ENCODE assay signal across 8 cellular contexts in the genomic region with DNA sequence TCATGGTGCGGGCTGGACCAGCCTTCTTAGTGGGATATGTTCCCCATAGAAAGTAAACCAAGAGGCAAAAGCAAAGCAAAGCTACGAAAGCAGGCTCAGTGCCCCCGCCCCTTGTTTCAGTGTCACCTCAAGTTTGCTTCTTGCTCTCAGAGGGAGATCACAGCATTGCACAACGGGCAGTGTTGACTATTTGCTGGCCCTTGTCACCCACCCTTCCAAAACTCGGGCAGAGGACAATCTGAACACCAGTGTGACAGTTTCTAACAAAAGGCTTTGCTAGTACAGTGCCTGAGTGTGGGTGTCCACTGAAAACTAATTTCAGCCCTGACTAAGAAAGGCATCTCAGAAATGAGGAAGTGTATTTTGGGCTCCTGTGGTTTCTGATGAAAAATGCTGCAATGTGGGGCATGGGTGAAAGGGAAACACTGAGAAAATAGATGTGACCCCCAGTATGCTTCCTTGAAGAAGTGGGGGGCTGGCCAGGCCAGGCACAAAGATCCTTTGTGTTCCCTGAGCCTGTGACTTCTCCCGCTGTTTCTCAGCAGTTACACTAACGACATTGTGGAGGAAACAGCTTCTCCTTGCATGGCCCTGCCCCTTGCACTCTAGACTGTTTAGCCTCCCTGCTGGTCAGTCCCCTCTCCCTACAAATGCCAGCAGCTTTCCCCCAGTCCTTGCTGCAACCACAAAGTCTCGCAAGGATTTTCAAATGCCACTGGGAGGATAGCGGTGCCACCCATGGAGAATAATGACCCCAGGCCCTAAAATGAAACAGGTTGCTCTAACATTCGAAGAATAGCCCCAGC. TPM values are rescaled to one million over a fixed set of nuclear protein-coding genes. Genes with fewer than 3 reads are reported as not detected.
DNase-seq lines count a peak whose midpoint lies in the region; ATAC-seq, FAIRE-seq and TF ChIP-seq lines count a peak whose summit lies in the region.

No MANE protein-coding gene starts in this region.

- TF ChIP-seq CTCF in NB4 (IDR thresholded peaks at IDR 0.05; ENCODE audit: low read depth, low read length) (no peak), cardiac fibroblast (IDR thresholded peaks at IDR 0.05; ENCODE audit: low read depth, low read length) (no peak), HepG2 (CRISPR knock-in tag; IDR thresholded peaks at IDR 0.05) (0 out of 2 replicates have a peak, but pooled peaks have one; percentile 9), testis (IDR thresholded peaks at IDR 0.05) (no peak)

- H3K79me2 ChIP-seq in HepG2 (ENCODE audit: insufficient read depth, low read length) = no peaks in the 10 kb centered on the region

- H3K4me3 ChIP-seq in NB4 (ENCODE audit: low read depth, low read length) (peak overlapping the region; percentile 26), cardiac fibroblast (replicated peaks in 1 of 2; ENCODE audit: low read depth in 2 of 2, low read length in 2 of 2) (no peak overlapping the region), HepG2 (replicated peaks in 1 of 3; ENCODE audit: insufficient read depth in 1 of 3, low read depth in 2 of 3, low read length in 3 of 3) (peak overlapping the region; percentile 41 to 67 (median 56)), testis (no peak overlapping the region)

- ATAC-seq in HG02642 (IDR thresholded peaks at IDR 0.05; ENCODE audit: poor library complexity, unreplicated experiment) (peak; percentile 84), HepG2 (peak; percentile 90)

- peaks cover 28% of the 10 kb centered on the region for H3K4me1 ChIP-seq in HepG2 (ENCODE audit: insufficient read depth, low read length)
- no peaks in the 10 kb centered on the region for H3K4me1 ChIP-seq in testis

- peak; percentile 36 for DNase-seq in activated CD4-positive, alpha-beta T cell treated with anti-CD3 and anti-CD28 coated beads for 48 hours
- DNase-seq in activated CD4-positive, alpha-beta T cell treated with anti-CD3 and anti-CD28 coated beads, Interleukin-2, amount 50 U/mL, for 48 hours = no peak
- DNase-seq in NB4 (ENCODE audit: low read depth) (peak; percentile 87), cardiac fibroblast (ENCODE audit: low read depth in 2 of 2) (peak; percentile 77 to 81), HepG2 (ENCODE audit: low spot score) (peak; percentile 62), testis (peak; percentile 19), cerebellar nuclear complex (lab: John Stamatoyannopoulos, UW) (no peak)

- H3K36me3 ChIP-seq in HepG2 (replicated peaks in 1 of 2; ENCODE audit: control insufficient read depth in 1 of 2, insufficient read depth in 2 of 2, low read length in 2 of 2) (no peaks in the 10 kb centered on the region), testis (ENCODE audit: low read depth, missing control alignments) (no peaks in the 10 kb centered on the region)

- TF ChIP-seq RAD21 in HepG2 (CRISPR knock-in tag; IDR thresholded peaks at IDR 0.05) = no peak

- FAIRE-seq in HepG2 (lab: Jason Lieb, UNC) = peak; percentile 72

- H3K9me3 ChIP-seq in HepG2 (ENCODE audit: low read length) (no peaks in the 10 kb centered on the region), testis (no peaks in the 10 kb centered on the region)

- TF ChIP-seq POLR2A in NB4 (IDR thresholded peaks at IDR 0.05; ENCODE audit: extremely low read depth, insufficient read length) (no peak), HepG2 (IDR thresholded peaks at IDR 0.05; ENCODE audit: insufficient read depth in 1 of 2, low read depth in 2 of 2, low read length in 2 of 2) (peak in 1 of 2 experiments; percentile 40; a peak in 2 of 4 replicates), testis (IDR thresholded peaks at IDR 0.05) (no peak)

- H3K9ac ChIP-seq in HepG2 (ENCODE audit: insufficient read depth, low read depth, low read length) = peak overlapping the region; percentile 66

- TSS peak; percentile 48 for BruUV-seq in HepG2 (replicated peaks; lab: Mats Ljungman, UMichigan)

- 3% methylated on average over 7 of the region's 10 CpGs for WGBS in HepG2 (ENCODE audit: low lambda C conversion rate)
- WGBS in testis, 2 donors = 70 to 73% methylated on average over 10 of the region's 10 CpGs

- POLR2A ChIA-PET in HepG2 (lab: Yijun Ruan, JAX) = interaction anchor here (1.6 to 5.9 kb wide), 3 partner anchors 21 to 34 kb away, joined by 5 to 120 read pairs (median 12); no protein-coding TSS in a partner anchor

- in situ Hi-C loops in HepG2 (cut with HindIII; ENCODE audit: extremely low pct_ligation_motif_present, low pct_unique_long_range_greater_than_20kb) = no loop called here

- no peaks in the 10 kb centered on the region for H3K27me3 ChIP-seq in HepG2 (ENCODE audit: control insufficient read depth in 1 of 2, insufficient read depth in 2 of 2, low read length in 2 of 2)
- no peaks in the 10 kb centered on the region for H3K27me3 ChIP-seq in testis

- no peaks in the 10 kb centered on the region for H4K20me1 ChIP-seq in HepG2 (ENCODE audit: insufficient read depth, low read length)

- CTCF ChIA-PET in HepG2 (lab: Yijun Ruan, JAX; ENCODE audit: low intra/inter-chr PET ratio, low total read pairs) = interaction anchor here (0.9 to 2.4 kb wide), 2 partner anchors 35 to 37 kb away, joined by 3 to 29 read pairs; no protein-coding TSS in a partner anchor

- intact Hi-C loops in HepG2 (cut with micrococcal nuclease; ENCODE audit: unreplicated experiment) = loop anchor here (5.0 kb wide), 1 partner anchor 37 kb away; no protein-coding TSS in a partner anchor
- intact Hi-C loops in testis (cut with DNase I; ENCODE audit: low total_unique reads) = no loop called here

- H3K27ac ChIP-seq in HepG2 (ENCODE audit: extremely low read length, insufficient read depth, low read length) (peak overlapping the region; percentile 70), testis (no peak overlapping the region)

- TF ChIP-seq EP300 in HepG2 (IDR thresholded peaks at IDR 0.05; ENCODE audit: low read depth in 2 of 2, low read length in 2 of 2) = 0 out of 4 replicates have a peak, but pooled peaks of 1 of the 2 experiments have one; percentile 21
- no peak for TF ChIP-seq EP300 in HepG2 (CRISPR knock-in tag; IDR thresholded peaks at IDR 0.05; ENCODE audit: borderline replicate concordance)

- peak overlapping the region; percentile 91 for H3K4me2 ChIP-seq in HepG2 (ENCODE audit: low read depth, low read length)

- peak overlapping the region; percentile 25 for H2AFZ ChIP-seq in HepG2 (ENCODE audit: low read length)

TF ChIP-seq in HepG2, 621 proteins besides CTCF, POLR2A, EP300 and RAD21 (continues in another document):
- TF ChIP-seq ZNF224 (CRISPR knock-in tag; IDR thresholded peaks at IDR 0.05) (no peak), SP2 (CRISPR knock-in tag; IDR thresholded peaks at IDR 0.05) (no peak), ZFP62 (CRISPR knock-in tag; IDR thresholded peaks at IDR 0.05) (no peak)
- TF ChIP-seq, protein P1, sequence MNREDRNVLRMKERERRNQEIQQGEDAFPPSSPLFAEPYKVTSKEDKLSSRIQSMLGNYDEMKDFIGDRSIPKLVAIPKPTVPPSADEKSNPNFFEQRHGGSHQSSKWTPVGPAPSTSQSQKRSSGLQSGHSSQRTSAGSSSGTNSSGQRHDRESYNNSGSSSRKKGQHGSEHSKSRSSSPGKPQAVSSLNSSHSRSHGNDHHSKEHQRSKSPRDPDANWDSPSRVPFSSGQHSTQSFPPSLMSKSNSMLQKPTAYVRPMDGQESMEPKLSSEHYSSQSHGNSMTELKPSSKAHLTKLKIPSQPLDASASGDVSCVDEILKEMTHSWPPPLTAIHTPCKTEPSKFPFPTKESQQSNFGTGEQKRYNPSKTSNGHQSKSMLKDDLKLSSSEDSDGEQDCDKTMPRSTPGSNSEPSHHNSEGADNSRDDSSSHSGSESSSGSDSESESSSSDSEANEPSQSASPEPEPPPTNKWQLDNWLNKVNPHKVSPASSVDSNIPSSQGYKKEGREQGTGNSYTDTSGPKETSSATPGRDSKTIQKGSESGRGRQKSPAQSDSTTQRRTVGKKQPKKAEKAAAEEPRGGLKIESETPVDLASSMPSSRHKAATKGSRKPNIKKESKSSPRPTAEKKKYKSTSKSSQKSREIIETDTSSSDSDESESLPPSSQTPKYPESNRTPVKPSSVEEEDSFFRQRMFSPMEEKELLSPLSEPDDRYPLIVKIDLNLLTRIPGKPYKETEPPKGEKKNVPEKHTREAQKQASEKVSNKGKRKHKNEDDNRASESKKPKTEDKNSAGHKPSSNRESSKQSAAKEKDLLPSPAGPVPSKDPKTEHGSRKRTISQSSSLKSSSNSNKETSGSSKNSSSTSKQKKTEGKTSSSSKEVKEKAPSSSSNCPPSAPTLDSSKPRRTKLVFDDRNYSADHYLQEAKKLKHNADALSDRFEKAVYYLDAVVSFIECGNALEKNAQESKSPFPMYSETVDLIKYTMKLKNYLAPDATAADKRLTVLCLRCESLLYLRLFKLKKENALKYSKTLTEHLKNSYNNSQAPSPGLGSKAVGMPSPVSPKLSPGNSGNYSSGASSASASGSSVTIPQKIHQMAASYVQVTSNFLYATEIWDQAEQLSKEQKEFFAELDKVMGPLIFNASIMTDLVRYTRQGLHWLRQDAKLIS (CRISPR knock-in tag; IDR thresholded peaks at IDR 0.05) = no peak

RNA-seq across cellular contexts. Expression of a gene that starts 33.3 kb away (rescaled TPM):
- total RNA-seq in HepG2 (2016; rRNA removed; fragmentation: Illumina TruSeq; extraction: Trizol) (0.35 TPM in 1 of 2 replicates, not detected in the other), testis (10 to 100 TPM; 12.4 to 16.7 TPM)
- not detected in 2 replicates for total RNA-seq in HepG2 (2016; cell fraction: cytosol; rRNA removed; fragmentation: Illumina TruSeq; extraction: Trizol; ENCODE audit: low read depth)
- total RNA-seq in HepG2 (2016; cell fraction: insoluble cytoplasmic fraction; rRNA removed; fragmentation: Illumina TruSeq; extraction: Trizol) = 0.22 TPM in 1 of 2 replicates, not detected in the other
- not detected in 2 replicates for total RNA-seq in HepG2 (2016; cell fraction: membrane; rRNA removed; fragmentation: Illumina TruSeq; extraction: Trizol)
- 0.50 and 0.84 TPM in 2 replicates for total RNA-seq in HepG2 (2016; cell fraction: nucleus; rRNA removed; fragmentation: Illumina TruSeq; extraction: Trizol)
- polyA plus RNA-seq in HepG2 (2011; rRNA removed) (not detected in 2 replicates), testis (ENCODE audit: insufficient read depth, low read depth, low replicate concordance) (7.3 TPM)
- polyA plus RNA-seq in HepG2 (2011; cell fraction: cytosol; rRNA removed) = not detected in 2 replicates
- 0.16 and 0.17 TPM in 2 replicates for polyA plus RNA-seq in HepG2 (2011; cell fraction: nucleus; rRNA removed)
- not detected in 2 replicates for polyA plus RNA-seq in HepG2 (2012)
- not detected in 2 replicates for polyA plus RNA-seq in HepG2 (2016; cell fraction: cytosol; fragmentation: Illumina TruSeq; extraction: Trizol; ENCODE audit: low read depth)
- polyA plus RNA-seq in HepG2 (2016; cell fraction: insoluble cytoplasmic fraction; fragmentation: Illumina TruSeq; extraction: Trizol; ENCODE audit: low read depth) = not detected in 2 replicates
- polyA plus RNA-seq in HepG2 (2016; cell fraction: membrane; fragmentation: Illumina TruSeq; extraction: Trizol; ENCODE audit: low read depth) = not detected in 2 replicates
- not detected in 2 replicates for polyA plus RNA-seq in HepG2 (2016; cell fraction: nucleus; fragmentation: Illumina TruSeq; extraction: Trizol; ENCODE audit: insufficient read depth, low read depth)
- not detected in 2 replicates for polyA minus RNA-seq in HepG2 (2011; rRNA and poly(A)+ RNA removed; ENCODE audit: low replicate concordance)
- not detected in 2 replicates for polyA minus RNA-seq in HepG2 (2011; cell fraction: cytosol; rRNA and poly(A)+ RNA removed)
- polyA minus RNA-seq in HepG2 (2011; cell fraction: nucleus; rRNA and poly(A)+ RNA removed) = 1.1 and 1.4 TPM in 2 replicates

Comparison
In these comparisons a context has a peak if more than half of its experiments do, and no peak if none do; other contexts are left out.
1. DNase-seq: peak in activated CD4-positive, alpha-beta T cell treated with anti-CD3 and anti-CD28 coated beads for 48 hours (single experiment), NB4 (single experiment), cardiac fibroblast (2 of 2), HepG2 (single experiment) and testis (single experiment); none in activated CD4-positive, alpha-beta T cell treated with anti-CD3 and anti-CD28 coated beads, Interleukin-2, amount 50 U/mL, for 48 hours (0 of 2) and cerebellar nuclear complex (0 of 2).
2. H3K4me3 ChIP-seq: peak in NB4 (single experiment) and HepG2 (3 of 3); none in cardiac fibroblast (0 of 2) and testis (0 of 2).
3. RNA of a gene that starts 33.3 kb away (total RNA-seq): 12.4 to 16.7 TPM in testis; 0.22 to 0.84 TPM in HepG2; every median in the first group is over 4 times any median in the second.